Comparison of ENCODE assay signal across 26 cellular contexts in the genomic region with DNA sequence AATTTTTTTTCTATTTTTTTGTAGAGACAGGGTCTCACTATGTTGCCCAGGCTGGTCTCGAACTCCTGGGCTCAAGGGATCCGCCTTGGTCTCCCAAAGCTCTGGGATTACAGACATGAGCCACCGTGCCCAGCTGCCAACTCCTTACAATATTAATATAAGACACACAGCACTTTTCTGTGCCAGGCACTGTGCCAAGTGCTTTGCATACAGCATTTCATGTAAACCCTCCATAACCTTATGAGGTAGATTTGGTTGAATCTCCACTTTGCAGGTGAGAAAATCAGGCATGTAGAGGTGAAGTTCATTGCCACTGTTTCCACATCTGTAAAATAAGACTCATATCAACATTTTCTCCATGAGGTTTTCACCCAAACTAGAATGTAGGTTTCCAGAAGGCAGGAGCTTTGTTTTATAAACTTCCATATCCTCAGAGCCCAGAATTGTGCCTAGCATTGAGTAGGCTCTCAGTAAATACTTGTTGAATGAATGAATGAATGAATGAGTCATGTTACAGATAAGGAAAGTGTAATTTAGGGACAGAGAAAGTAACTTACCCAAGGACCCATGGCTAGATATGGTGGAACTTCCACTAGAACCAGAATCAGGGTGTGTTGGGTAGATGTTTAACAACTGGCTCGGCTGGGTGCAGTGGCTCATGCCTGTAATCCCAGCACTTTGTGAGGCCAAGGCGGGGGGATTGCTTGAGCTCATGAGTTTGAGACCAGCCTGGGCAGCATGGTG.
"Had no signal": no experiment of that assay in that cellular context is flagged by ENCODE, and none has a peak within 500 bp of the region (broad histone marks: within the 10 kb centered on the region; RNA-seq: fewer than 3 reads in every experiment).

No MANE protein-coding gene starts in this region.

- H2AFZ ChIP-seq: neural progenitor cell, parathyroid adenoma had no signal

- H3K4me1 ChIP-seq: parathyroid adenoma, prostate gland had no signal

- H3K36me3 ChIP-seq: esophagus squamous epithelium, heart right ventricle, left ventricle myocardium inferior, lower lobe of right lung, neural progenitor cell, prostate gland, right atrium auricular region, sigmoid colon, stomach, thyroid gland had no signal

- H3K4me2 ChIP-seq: neural progenitor cell had no signal

- H3K27ac ChIP-seq: esophagus squamous epithelium, heart right ventricle, left ventricle myocardium inferior, lower lobe of right lung, neural progenitor cell, parathyroid adenoma, prostate gland, right atrium auricular region, sigmoid colon, stomach, thyroid gland had no signal

- H3K9ac ChIP-seq: neural progenitor cell, parathyroid adenoma had no signal

- H3K27me3 ChIP-seq: right atrium auricular region, thyroid gland had no signal

- H3K4me3 ChIP-seq: esophagus squamous epithelium, heart right ventricle, left ventricle myocardium inferior, lower lobe of right lung, neural progenitor cell, prostate gland, right atrium auricular region, sigmoid colon, stomach, thyroid gland had no signal

- DNase-seq: cortex of kidney; effector memory CD8-positive, alpha-beta T cell; erythroblast; esophagus squamous epithelium; foreskin melanocyte; glutamatergic neuron; heart right ventricle; hippocampal formation; kidney glomerular epithelial cell; left colon; left ventricle myocardium inferior; lower lobe of right lung; naive B cell; sigmoid colon; stimulated activated CD4-positive, alpha-beta T cell treated with anti-CD3 and anti-CD28 coated beads, Interleukin-2, amount 100 ng/mL, for 24 hours; stimulated activated CD4-positive, alpha-beta T cell treated with anti-CD3 and anti-CD28 coated beads, Interleukin-4, amount 100 ng/mL, for 24 hours; stimulated activated naive CD4-positive, alpha-beta T cell treated with Interleukin-2 at 50 U/mL for 16 hours; stomach; thyroid gland; trophoblast cell had no signal

- H3K9me3 ChIP-seq: esophagus squamous epithelium, heart right ventricle, lower lobe of right lung, prostate gland, right atrium auricular region, sigmoid colon, stomach, thyroid gland had no signal

- ATAC-seq: effector memory CD8-positive, alpha-beta T cell; heart right ventricle; left colon; lower lobe of right lung; natural killer cell treated with Interleukin-12 subunit alpha and Interleukin-12 subunit beta and Interleukin-15 and Interleukin-18, amount 100 ng/mL, for 72 hours; stimulated activated effector memory CD8-positive, alpha-beta T cell treated with anti-CD3 and anti-CD28 coated beads, Interleukin-12 subunit alpha, Interleukin-12 subunit beta, amount 100 ng/mL, for 72 hours had no signal
